In genomic region chr1:30144831-30145230, GRCh38 we compare ENCODE assay signal across 24 cellular contexts.
"Had no signal": no experiment of that assay in that cellular context is flagged by ENCODE, and none has a peak within 500 bp of the region (broad histone marks: within the 10 kb centered on the region; RNA-seq: fewer than 3 reads in every experiment).

No MANE protein-coding gene starts in this region.

- H3K9me3 Mint-ChIP-seq: dendritic cell treated with granulocyte-macrophage colony-stimulating factor and Interleukin-4, amounts not matched to agents 40 ng/mL and 50 ng/mL, for 4 days; effector memory CD8-positive, alpha-beta T cell had no signal

- H3K27ac Mint-ChIP-seq: dendritic cell treated with granulocyte-macrophage colony-stimulating factor and Interleukin-4, amounts not matched to agents 40 ng/mL and 50 ng/mL, for 4 days; effector memory CD8-positive, alpha-beta T cell; endodermal cell; mesothelial cell of epicardium had no signal

- FAIRE-seq: endometrium, islet of Langerhans, kidney had no signal

- DNase-seq: colonic mucosa; cortex of kidney; effector CD8-positive, alpha-beta T cell; effector memory CD8-positive, alpha-beta T cell; endodermal cell; erythroblast; esophagus squamous epithelium; foreskin fibroblast; foreskin melanocyte; gastrocnemius medialis; glutamatergic neuron; heart right ventricle; hippocampal formation; kidney; kidney glomerular epithelial cell; left lung; left ventricle myocardium superior; lower lobe of right lung; mesenchymal stem cell; mucosa of descending colon had no signal

- H3K4me3 ChIP-seq: colonic mucosa, esophagus squamous epithelium, gastrocnemius medialis, heart right ventricle, left lung, lower lobe of right lung, mucosa of descending colon had no signal

- H3K27me3 ChIP-seq: colonic mucosa had no signal

- H3K4me1 Mint-ChIP-seq: endodermal cell, mesothelial cell of epicardium had no signal

- H3K36me3 Mint-ChIP-seq: mesothelial cell of epicardium had no signal

- H3K36me3 ChIP-seq: colonic mucosa, esophagus squamous epithelium, gastrocnemius medialis, heart right ventricle, left lung, lower lobe of right lung had no signal

- H3K4me3 Mint-ChIP-seq: dendritic cell treated with granulocyte-macrophage colony-stimulating factor and Interleukin-4, amounts not matched to agents 40 ng/mL and 50 ng/mL, for 4 days; effector memory CD8-positive, alpha-beta T cell; endodermal cell; mesothelial cell of epicardium had no signal
